Comparison of ENCODE assay signal across 1 cellular context in the genomic region with DNA sequence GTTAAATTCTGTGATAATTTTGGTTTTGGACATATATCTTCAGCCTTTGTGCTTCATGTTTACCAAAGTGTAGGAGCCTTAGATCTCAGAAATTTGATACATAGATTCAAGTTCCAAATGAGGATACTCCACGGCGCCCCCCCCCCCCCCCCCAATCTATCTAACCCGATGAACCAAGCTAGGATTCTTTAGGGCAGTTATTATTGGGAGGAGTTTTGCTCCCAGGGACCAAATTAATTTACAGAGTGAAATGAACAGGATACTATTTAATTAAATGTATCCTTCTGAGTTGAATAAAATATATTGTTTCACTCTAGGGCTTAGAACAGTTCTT.
TF ChIP-seq lines count a peak whose summit lies in the region.

No MANE protein-coding gene starts in this region.

TF ChIP-seq in K562, 482 proteins besides CTCF, POLR2A, EP300 and RAD21 (continued from another document):
- TF ChIP-seq, protein P1, sequence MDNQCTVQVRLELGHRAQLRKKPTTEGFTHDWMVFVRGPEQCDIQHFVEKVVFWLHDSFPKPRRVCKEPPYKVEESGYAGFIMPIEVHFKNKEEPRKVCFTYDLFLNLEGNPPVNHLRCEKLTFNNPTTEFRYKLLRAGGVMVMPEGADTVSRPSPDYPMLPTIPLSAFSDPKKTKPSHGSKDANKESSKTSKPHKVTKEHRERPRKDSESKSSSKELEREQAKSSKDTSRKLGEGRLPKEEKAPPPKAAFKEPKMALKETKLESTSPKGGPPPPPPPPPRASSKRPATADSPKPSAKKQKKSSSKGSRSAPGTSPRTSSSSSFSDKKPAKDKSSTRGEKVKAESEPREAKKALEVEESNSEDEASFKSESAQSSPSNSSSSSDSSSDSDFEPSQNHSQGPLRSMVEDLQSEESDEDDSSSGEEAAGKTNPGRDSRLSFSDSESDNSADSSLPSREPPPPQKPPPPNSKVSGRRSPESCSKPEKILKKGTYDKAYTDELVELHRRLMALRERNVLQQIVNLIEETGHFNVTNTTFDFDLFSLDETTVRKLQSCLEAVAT (IDR thresholded peaks at IDR 0.05): no peak
- TF ChIP-seq VEZF1 (CRISPR knock-in tag; IDR thresholded peaks at IDR 0.05) (peak; percentile 40; the same call in 1 of the 2 replicates), ZNF740 (CRISPR knock-in tag; IDR thresholded peaks at IDR 0.05) (peak; percentile 39; the same call in 1 of the 2 replicates), ZNF740 (tag; IDR thresholded peaks at IDR 0.05) (peak in 1 of 2 experiments; percentile 93; a peak in 2 of 4 replicates), CXXC5 (CRISPR knock-in tag; IDR thresholded peaks at IDR 0.05) (no peak), MAFK (IDR thresholded peaks at IDR 0.05; ENCODE audit: low read length) (no peak), SAFB2 (IDR thresholded peaks at IDR 0.05; ENCODE audit: borderline replicate concordance, low read depth, low read length, severe bottlenecking) (no peak), DDX20 (tag; IDR thresholded peaks at IDR 0.05; ENCODE audit: low read depth) (no peak)
